8 cellular contexts compared by ENCODE assay signal in genomic region chr4:2536193-2537010, GRCh38. TPM values are rescaled to one million over a fixed set of nuclear protein-coding genes. Genes with fewer than 3 reads are reported as not detected.
A peak's percentile ranks its signal among the peaks of the same experiment; 100 is the strongest.
DNase-seq lines count a peak whose midpoint lies in the region; ATAC-seq and TF ChIP-seq lines count a peak whose summit lies in the region.

Gene FAM193A (plus strand): TSS chr4:2536647. CDS start chr4:2536916, 269 bp downstream.

- H3K27me3 ChIP-seq in OCI-LY3 (ENCODE audit: low read depth, low read length) = no peaks in the 10 kb centered on the region

- H3K36me3 Mint-ChIP-seq in endothelial cell (ENCODE audit: low read depth, unreplicated experiment) = no peaks in the 10 kb centered on the region
- H3K36me3 Mint-ChIP-seq in mesothelial cell of epicardium = no peaks in the 10 kb centered on the region

- peak; percentile 99 for DNase-seq in DMS 273 (lab: John Stamatoyannopoulos, UW; ENCODE audit: unreplicated experiment)
- DNase-seq in HuH-7.5 (ENCODE audit: low spot score) = peak; percentile 90
- DNase-seq in activated CD8-positive, alpha-beta memory T cell treated with anti-CD3 and anti-CD28 coated beads, Interleukin-2, amount 50 U/mL, for 48 hours = peak; percentile 98
- DNase-seq in endothelial cell (ENCODE audit: low spot score) = peak; percentile 98
- peak; percentile 97 for DNase-seq in mesothelial cell of epicardium (ENCODE audit: low spot score in 2 of 2, unreplicated experiment in 2 of 2)
- DNase-seq in stimulated activated CD8-positive, alpha-beta memory T cell treated with anti-CD3 and anti-CD28 coated beads, Interleukin-15, amount 100 ng/mL, for 4 hours (ENCODE audit: low read depth in 2 of 2) = peak; percentile 99

- H3K4me2 ChIP-seq in OCI-LY3 (ENCODE audit: low read length) = peak within 1 kb of the TSS; percentile 94

- peaks cover 4% of the 10 kb centered on the region for H3K36me3 ChIP-seq in OCI-LY3 (replicated peaks; ENCODE audit: low read depth, low read length)

- H4K20me1 ChIP-seq in OCI-LY3 (ENCODE audit: insufficient read depth, low read length) = peaks cover 19% of the 10 kb centered on the region

- H3K27me3 Mint-ChIP-seq in endothelial cell (ENCODE audit: unreplicated experiment) (peaks cover 7% of the 10 kb centered on the region), mesothelial cell of epicardium (ENCODE audit: low read depth) (no peaks in the 10 kb centered on the region)

- peak within 1 kb of the TSS; percentile 93 for H3K9ac ChIP-seq in OCI-LY3 (ENCODE audit: low read length)

- ATAC-seq in GM21528 (IDR thresholded peaks at IDR 0.05; ENCODE audit: low FRiP score, unreplicated experiment) = peak; percentile 81

- H3K79me2 ChIP-seq in OCI-LY3 (ENCODE audit: low read length) = peaks cover 47% of the 10 kb centered on the region

- H3K4me3 Mint-ChIP-seq in endothelial cell (ENCODE audit: unreplicated experiment) (peak within 1 kb of the TSS; percentile 97), mesothelial cell of epicardium (peak within 1 kb of the TSS; percentile 97)

- H2AFZ ChIP-seq in OCI-LY3 (ENCODE audit: low read depth, low read length) = peak within 1 kb of the TSS; percentile 70

- H3K4me1 Mint-ChIP-seq in endothelial cell (ENCODE audit: unreplicated experiment) (peaks cover 4% of the 10 kb centered on the region), mesothelial cell of epicardium (peaks cover 15% of the 10 kb centered on the region)

- H3K27ac ChIP-seq in OCI-LY3 (ENCODE audit: low read length) = peak within 1 kb of the TSS; percentile 75

- H3K27ac Mint-ChIP-seq in endothelial cell (ENCODE audit: unreplicated experiment) = peak within 1 kb of the TSS; percentile 96
- H3K27ac Mint-ChIP-seq in mesothelial cell of epicardium = peak within 1 kb of the TSS; percentile 99

- no peaks in the 10 kb centered on the region for H3K9me3 ChIP-seq in OCI-LY3 (ENCODE audit: insufficient read depth, low read length)

- H3K4me3 ChIP-seq in OCI-LY3 (ENCODE audit: low read length) = peak within 1 kb of the TSS; percentile 99

- H3K4me1 ChIP-seq in OCI-LY3 (ENCODE audit: low read length) = peaks cover 11% of the 10 kb centered on the region

- no peaks in the 10 kb centered on the region for H3K9me3 Mint-ChIP-seq in endothelial cell (ENCODE audit: unreplicated experiment)
- H3K9me3 Mint-ChIP-seq in mesothelial cell of epicardium = no peaks in the 10 kb centered on the region

- TF ChIP-seq CTCF in OCI-LY3 (IDR thresholded peaks at IDR 0.05; ENCODE audit: low read depth, low read length) (no peak), endothelial cell (IDR thresholded peaks at IDR 0.05; ENCODE audit: unreplicated experiment) (no peak), mesothelial cell of epicardium (IDR thresholded peaks at IDR 0.05; ENCODE audit: unreplicated experiment) (no peak)

RNA-seq across cellular contexts. Expression of gene FAM193A, which starts in this region (rescaled TPM):
- total RNA-seq in endothelial cell (ENCODE audit: unreplicated experiment) (33.7 TPM), mesothelial cell of epicardium (44.3 to 48.1 TPM (median 44.5 TPM) in 3 replicates)

Comparison
In these comparisons a context has a peak if more than half of its experiments do, and no peak if none do; other contexts are left out.
1. Peak in every context shown above with its lines: DNase-seq, ATAC-seq, H3K4me3 ChIP-seq and H3K27ac ChIP-seq.